Comparison of ENCODE assay signal across 17 cellular contexts in genomic region chr20:8427419-8428065, GRCh38.
DNase-seq lines count a peak whose midpoint lies in the region; ATAC-seq and TF ChIP-seq lines count a peak whose summit lies in the region.
"Had no signal": no experiment of that assay in that cellular context is flagged by ENCODE, and none has a peak within 500 bp of the region (broad histone marks: within the 10 kb centered on the region; RNA-seq: fewer than 3 reads in every experiment).

No MANE protein-coding gene starts in this region.

- no peaks in the 10 kb centered on the region for H3K36me3 ChIP-seq in lower lobe of right lung
- H3K36me3 ChIP-seq in CD8-positive, alpha-beta memory T cell (ENCODE audit: insufficient read depth, low read length): no peaks in the 10 kb centered on the region
- H3K36me3 ChIP-seq: SJSA1 had no signal

- peak; percentile 67 to 79 for ATAC-seq in lower lobe of right lung
- no peak for ATAC-seq in GM21737 (IDR thresholded peaks at IDR 0.05; ENCODE audit: unreplicated experiment)
- no peak for ATAC-seq in GM18868 (IDR thresholded peaks at IDR 0.05; ENCODE audit: unreplicated experiment)

- POLR2A ChIA-PET in CD8-positive, alpha-beta memory T cell (lab: Charles Lee): no interaction called here

- no peaks in the 10 kb centered on the region for H3K9me3 Mint-ChIP-seq in dendritic cell treated with granulocyte-macrophage colony-stimulating factor and Interleukin-4, amounts not matched to agents 40 ng/mL and 50 ng/mL, for 4 days
- no peaks in the 10 kb centered on the region for H3K9me3 Mint-ChIP-seq in CD8-positive, alpha-beta memory T cell

- no peaks in the 10 kb centered on the region for H3K27me3 Mint-ChIP-seq in dendritic cell treated with granulocyte-macrophage colony-stimulating factor and Interleukin-4, amounts not matched to agents 40 ng/mL and 50 ng/mL, for 4 days
- peaks cover 0 to 2% of the 10 kb centered on the region in 2 donors for H3K27me3 Mint-ChIP-seq in CD8-positive, alpha-beta memory T cell

- peak; percentile 76 for DNase-seq in GF-D8 (lab: John Stamatoyannopoulos, UW)
- peak; percentile 56 to 88 for DNase-seq in NOMO-1 (lab: John Stamatoyannopoulos, UW; ENCODE audit: unreplicated experiment in 2 of 2)
- no peak for DNase-seq in lower lobe of right lung
- no peak for DNase-seq in CD8-positive, alpha-beta memory T cell
- no peak for DNase-seq in stimulated activated CD4-positive, alpha-beta T cell treated with anti-CD3 and anti-CD28 coated beads, Interleukin-15, amount 100 ng/mL, for 24 hours
- DNase-seq: activated CD4-positive, alpha-beta T cell treated with anti-CD3 and anti-CD28 coated beads for 48 hours; activated effector memory CD4-positive, alpha-beta T cell treated with anti-CD3 and anti-CD28 coated beads, Interleukin-2, amount 50 U/mL, for 16 hours; amniotic stem cell; caudate nucleus; foreskin fibroblast; MM.1S; NCI-H1930; stimulated activated CD4-positive, alpha-beta T cell treated with anti-CD3 and anti-CD28 coated beads, Interleukin-4, amount 100 ng/mL, for 1 hour had no signal

- no peaks in the 10 kb centered on the region for H3K9me3 ChIP-seq in lower lobe of right lung
- no peaks in the 10 kb centered on the region for H3K9me3 ChIP-seq in CD8-positive, alpha-beta memory T cell (ENCODE audit: low read length)
- H3K9me3 ChIP-seq: SJSA1 had no signal

- H3K4me1 Mint-ChIP-seq in dendritic cell treated with granulocyte-macrophage colony-stimulating factor and Interleukin-4, amounts not matched to agents 40 ng/mL and 50 ng/mL, for 4 days (ENCODE audit: low read depth): peaks cover 58% of the 10 kb centered on the region
- peaks cover 24 to 25% (median 24%) of the 10 kb centered on the region in 3 donors for H3K4me1 Mint-ChIP-seq in CD8-positive, alpha-beta memory T cell

- no peaks in the 10 kb centered on the region for H3K36me3 Mint-ChIP-seq in dendritic cell treated with granulocyte-macrophage colony-stimulating factor and Interleukin-4, amounts not matched to agents 40 ng/mL and 50 ng/mL, for 4 days (ENCODE audit: low read depth)
- H3K36me3 Mint-ChIP-seq in CD8-positive, alpha-beta memory T cell: no peaks in the 10 kb centered on the region

- H3K4me3 Mint-ChIP-seq in dendritic cell treated with granulocyte-macrophage colony-stimulating factor and Interleukin-4, amounts not matched to agents 40 ng/mL and 50 ng/mL, for 4 days: no peak overlapping the region
- H3K4me3 Mint-ChIP-seq in CD8-positive, alpha-beta memory T cell: no peak overlapping the region

- peaks cover 16% of the 10 kb centered on the region for H3K4me1 ChIP-seq in lower lobe of right lung
- peaks cover 3% of the 10 kb centered on the region for H3K4me1 ChIP-seq in CD8-positive, alpha-beta memory T cell (ENCODE audit: insufficient read depth, low read length)

- TF ChIP-seq CTCF in lower lobe of right lung (IDR thresholded peaks at IDR 0.05): no peak

- no peaks in the 10 kb centered on the region for H3K27me3 ChIP-seq in lower lobe of right lung (ENCODE audit: low read depth)
- H3K27me3 ChIP-seq in CD8-positive, alpha-beta memory T cell (ENCODE audit: insufficient read depth, low read length, poor library complexity, severe bottlenecking): no peaks in the 10 kb centered on the region
- H3K27me3 ChIP-seq: SJSA1 had no signal

- H3K27ac ChIP-seq in lower lobe of right lung: no peak overlapping the region
- H3K27ac ChIP-seq in CD8-positive, alpha-beta memory T cell (ENCODE audit: low read depth, low read length): no peak overlapping the region
- H3K27ac ChIP-seq: SJSA1 had no signal

- peak overlapping the region; percentile 7 for H3K27ac Mint-ChIP-seq in dendritic cell treated with granulocyte-macrophage colony-stimulating factor and Interleukin-4, amounts not matched to agents 40 ng/mL and 50 ng/mL, for 4 days
- peak overlapping the region in 3 of 8 donors; percentile 1 to 12 (median 5) for H3K27ac Mint-ChIP-seq in CD8-positive, alpha-beta memory T cell

- intact Hi-C loops in dendritic cell treated with granulocyte-macrophage colony-stimulating factor and Interleukin-4, amounts not matched to agents 40 ng/mL and 50 ng/mL, for 4 days (cut with micrococcal nuclease): no loop called here
- intact Hi-C loops in lower lobe of right lung (cut with DNase I): no loop called here

- no peak overlapping the region for H3K4me3 ChIP-seq in lower lobe of right lung
- H3K4me3 ChIP-seq in CD8-positive, alpha-beta memory T cell (ENCODE audit: low read length): no peak overlapping the region
- H3K4me3 ChIP-seq: SJSA1 had no signal

- CTCF ChIA-PET in CD8-positive, alpha-beta memory T cell (lab: Charles Lee): no interaction called here

Comparison
In these comparisons a context has a peak if more than half of its experiments do, and no peak if none do; other contexts are left out.
1. DNase-seq: peak in GF-D8 (single experiment) and NOMO-1 (2 of 2); none in lower lobe of right lung (single experiment), CD8-positive, alpha-beta memory T cell (0 of 5) and stimulated activated CD4-positive, alpha-beta T cell treated with anti-CD3 and anti-CD28 coated beads, Interleukin-15, amount 100 ng/mL, for 24 hours (single experiment).
2. ATAC-seq: peak in lower lobe of right lung (2 of 2); none in GM21737 (single experiment) and GM18868 (single experiment).